Comparison of ENCODE assay signal across 1 cellular context in genomic region chr11:108226036-108226435, GRCh38.
TF ChIP-seq lines count a peak whose summit lies in the region.

No MANE protein-coding gene starts in this region.

TF ChIP-seq in HepG2, 621 proteins besides CTCF, POLR2A, EP300 and RAD21 (continued from another document):
- TF ChIP-seq TOE1 (CRISPR knock-in tag; IDR thresholded peaks at IDR 0.05) (no peak), ZNF670 (CRISPR knock-in tag; IDR thresholded peaks at IDR 0.05; ENCODE audit: borderline replicate concordance) (no peak), ZNF552 (CRISPR knock-in tag; IDR thresholded peaks at IDR 0.05; ENCODE audit: borderline replicate concordance) (no peak), ZSCAN21 (CRISPR knock-in tag; IDR thresholded peaks at IDR 0.05; ENCODE audit: borderline replicate concordance) (no peak), SMAD3 (CRISPR knock-in tag; IDR thresholded peaks at IDR 0.05) (no peak), ARID4A (CRISPR knock-in tag; IDR thresholded peaks at IDR 0.05; ENCODE audit: borderline replicate concordance) (no peak), DNMT1 (CRISPR knock-in tag; IDR thresholded peaks at IDR 0.05) (no peak), ZBTB7A (CRISPR knock-in tag; IDR thresholded peaks at IDR 0.05) (no peak)
- TF ChIP-seq, protein P1, sequence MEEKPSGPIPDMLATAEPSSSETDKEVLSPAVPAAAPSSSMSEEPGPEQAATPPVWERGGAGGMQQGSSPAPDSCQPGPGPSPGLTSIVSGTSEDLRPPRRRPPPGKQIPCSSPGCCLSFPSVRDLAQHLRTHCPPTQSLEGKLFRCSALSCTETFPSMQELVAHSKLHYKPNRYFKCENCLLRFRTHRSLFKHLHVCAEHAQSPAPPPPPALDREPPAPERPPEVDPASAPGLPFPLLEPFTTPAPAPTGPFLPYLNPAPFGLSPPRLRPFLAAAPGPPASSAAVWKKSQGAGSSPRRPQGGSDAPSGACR (CRISPR knock-in tag; IDR thresholded peaks at IDR 0.05), result no peak
